ENCODE assay signal across 1 cellular context in genomic region chr11:61334434-61335354, GRCh38.
TF ChIP-seq lines count a peak whose summit lies in the region.

No MANE protein-coding gene starts in this region.

TF ChIP-seq in HepG2, 621 proteins besides CTCF, POLR2A, EP300 and RAD21 (continued from another document and continues in another):
- peak; percentile 62 for TF ChIP-seq ZGPAT (CRISPR knock-in tag; IDR thresholded peaks at IDR 0.05)
- no peak for TF ChIP-seq SRSF1 (optimal IDR thresholded peaks at IDR 0.05; ENCODE audit: low read depth, low read length)
- TF ChIP-seq JUND (CRISPR knock-in tag; IDR thresholded peaks at IDR 0.05): no peak; the same call in 1 of the 2 replicates
- no peak for TF ChIP-seq GPN1 (CRISPR knock-in tag; IDR thresholded peaks at IDR 0.05; ENCODE audit: borderline replicate concordance)
- no peak for TF ChIP-seq AGO1 (IDR thresholded peaks at IDR 0.05; ENCODE audit: low read depth, low read length, poor library complexity, severe bottlenecking)
- TF ChIP-seq SP140L (CRISPR knock-in tag; IDR thresholded peaks at IDR 0.05; ENCODE audit: borderline replicate concordance): no peak
- peak; percentile 56; the same call in 1 of the 2 replicates for TF ChIP-seq YEATS4 (CRISPR knock-in tag; IDR thresholded peaks at IDR 0.05; ENCODE audit: borderline replicate concordance)
- no peak; the same call in 1 of the 2 replicates for TF ChIP-seq RBFOX2 (IDR thresholded peaks at IDR 0.05; ENCODE audit: low read depth, low read length)
- TF ChIP-seq ZNF280B (CRISPR knock-in tag; IDR thresholded peaks at IDR 0.05; ENCODE audit: borderline replicate concordance): peak; percentile 53; the same call in 1 of the 2 replicates
- TF ChIP-seq FOXP4 (CRISPR knock-in tag; IDR thresholded peaks at IDR 0.05): 0 out of 2 replicates have a peak, but pooled peaks have one; percentile 23
- TF ChIP-seq SPEN (CRISPR knock-in tag; IDR thresholded peaks at IDR 0.05; ENCODE audit: low read depth): peak; percentile 83; the same call in 1 of the 2 replicates
- TF ChIP-seq FLYWCH1 (CRISPR knock-in tag; IDR thresholded peaks at IDR 0.05): no peak
- TF ChIP-seq SKIL (CRISPR knock-in tag; IDR thresholded peaks at IDR 0.05; ENCODE audit: borderline replicate concordance): no peak
- no peak for TF ChIP-seq KDM4B (CRISPR knock-in tag; IDR thresholded peaks at IDR 0.05)
- TF ChIP-seq MAF1 (CRISPR knock-in tag; IDR thresholded peaks at IDR 0.05; ENCODE audit: borderline replicate concordance): no peak
- peak; percentile 75; the same call in 1 of the 2 replicates for TF ChIP-seq MYC (CRISPR knock-in tag; IDR thresholded peaks at IDR 0.05; ENCODE audit: borderline replicate concordance)
- no peak for TF ChIP-seq GMEB1 (CRISPR knock-in tag; IDR thresholded peaks at IDR 0.05; ENCODE audit: borderline replicate concordance)
- TF ChIP-seq ESRRA (CRISPR knock-in tag; IDR thresholded peaks at IDR 0.05; ENCODE audit: low read depth): 0 out of 2 replicates have a peak, but pooled peaks have one; percentile 25
- TF ChIP-seq YEATS2 (CRISPR knock-in tag; IDR thresholded peaks at IDR 0.05; ENCODE audit: borderline replicate concordance): no peak
- TF ChIP-seq NFIB (CRISPR knock-in tag; IDR thresholded peaks at IDR 0.05; ENCODE audit: borderline replicate concordance): no peak
- TF ChIP-seq MTF2 (CRISPR knock-in tag; IDR thresholded peaks at IDR 0.05; ENCODE audit: borderline replicate concordance): no peak
- 0 out of 2 replicates have a peak, but pooled peaks have one; percentile 26 for TF ChIP-seq ZNF563 (CRISPR knock-in tag; IDR thresholded peaks at IDR 0.05)
- TF ChIP-seq ZUFSP (CRISPR knock-in tag; IDR thresholded peaks at IDR 0.05; ENCODE audit: borderline replicate concordance): no peak
- no peak; the same call in 1 of the 2 replicates for TF ChIP-seq BRCA1 (CRISPR knock-in tag; IDR thresholded peaks at IDR 0.05)
- peak; percentile 72 for TF ChIP-seq POLR2G (IDR thresholded peaks at IDR 0.05; ENCODE audit: low read depth, low read length)
- no peak for TF ChIP-seq TBL1XR1 (IDR thresholded peaks at IDR 0.05; ENCODE audit: borderline replicate concordance, low read length, partially characterized antibody)
- no peak for TF ChIP-seq ZBTB39 (CRISPR knock-in tag; IDR thresholded peaks at IDR 0.05)
- no peak for TF ChIP-seq MYNN (CRISPR knock-in tag; IDR thresholded peaks at IDR 0.05; ENCODE audit: low read depth)
- TF ChIP-seq ZIK1 (CRISPR knock-in tag; IDR thresholded peaks at IDR 0.05; ENCODE audit: borderline replicate concordance, low read depth): peak; percentile 61; the same call in 1 of the 2 replicates
- TF ChIP-seq TEF (CRISPR knock-in tag; IDR thresholded peaks at IDR 0.05): no peak
- TF ChIP-seq ZFP36L2 (CRISPR knock-in tag; IDR thresholded peaks at IDR 0.05): no peak
- TF ChIP-seq ZNF274 (CRISPR knock-in tag; IDR thresholded peaks at IDR 0.05): peak; percentile 62; the same call in 1 of the 2 replicates
- TF ChIP-seq ZNF407 (CRISPR knock-in tag; IDR thresholded peaks at IDR 0.05; ENCODE audit: not compliant biosample characterization): no peak
- TF ChIP-seq SALL2 (CRISPR knock-in tag; IDR thresholded peaks at IDR 0.05): no peak; the same call in 1 of the 2 replicates
- TF ChIP-seq ZNF550 (CRISPR knock-in tag; IDR thresholded peaks at IDR 0.05; ENCODE audit: borderline replicate concordance): no peak
- peak; percentile 37; the same call in 1 of the 2 replicates for TF ChIP-seq BHLHE40 (IDR thresholded peaks at IDR 0.05; ENCODE audit: low read length)
